In genomic region chr1:212477014-212477679, GRCh38 we compare ENCODE assay signal across 8 cellular contexts. TPM values are rescaled to one million over a fixed set of nuclear protein-coding genes. Genes with fewer than 3 reads are reported as not detected.
DNase-seq lines count a peak whose midpoint lies in the region; ATAC-seq and TF ChIP-seq lines count a peak whose summit lies in the region.

No MANE protein-coding gene starts in this region.

- CTCF ChIA-PET in mammary epithelial cell (lab: Charles Lee; ENCODE audit: low non-redundant PET): interaction anchor here (0.5 to 1.2 kb wide), 7 partner anchors 13 to 488 kb away, joined by 3 to 6 read pairs (median 3); partner anchors contain the start of gene ATF3

- H3K4me1 ChIP-seq in mammary epithelial cell (ENCODE audit: insufficient read depth, low read length): no peaks in the 10 kb centered on the region

- no peak overlapping the region for H2AFZ ChIP-seq in mammary epithelial cell (ENCODE audit: low read depth, low read length)

- no peaks in the 10 kb centered on the region for H3K27me3 ChIP-seq in mammary epithelial cell (ENCODE audit: insufficient read depth, low read length)

- H4K20me1 ChIP-seq in mammary epithelial cell (ENCODE audit: insufficient read depth, low read length): no peaks in the 10 kb centered on the region

- H3K4me3 ChIP-seq in WI38 (ENCODE audit: low read depth, low read length) (no peak overlapping the region), mammary epithelial cell (replicated peaks in 1 of 3; ENCODE audit: insufficient read depth in 1 of 3, low read depth in 2 of 3, low read length in 3 of 3) (no peak overlapping the region)

- no peak overlapping the region for H3K9ac ChIP-seq in mammary epithelial cell (ENCODE audit: insufficient read depth, low read length)

- H3K79me2 ChIP-seq in mammary epithelial cell (ENCODE audit: insufficient read depth, low read length): no peaks in the 10 kb centered on the region

- in situ Hi-C loops in mammary epithelial cell (cut with MboI; ENCODE audit: low sequenced_read_pairs in 2 of 2): loop anchor here (10.0 to 25.0 kb wide), 2 partner anchors 148 to 510 kb away; a partner anchor contains a TSS

- no peak overlapping the region for H3K27ac ChIP-seq in mammary epithelial cell (ENCODE audit: insufficient read depth, low read depth, low read length)

- dilution Hi-C loops in mammary epithelial cell (cut with HindIII; ENCODE audit: low sequenced_read_pairs): no loop called here

- intact Hi-C loops in mammary epithelial cell (cut with micrococcal nuclease): loop anchor here (1.0 to 5.0 kb wide), 10 partner anchors 60 to 520 kb away; partner anchors contain the start of genes ATF3 and BATF3

- peak; percentile 93 for DNase-seq in Ammon's horn (ENCODE audit: low spot score)
- peak; percentile 58 for DNase-seq in NCI-H226
- DNase-seq in mammary epithelial cell: peak; percentile 75
- peak; percentile 82 for DNase-seq in iris pigment epithelial cell (ENCODE audit: low read depth)
- peak; percentile 54 to 76 for DNase-seq in stimulated activated CD4-positive, alpha-beta T cell treated with anti-CD3 and anti-CD28 coated beads, Interleukin-1b, Interleukin-23, amount 100 ng/mL, for 4 hours (ENCODE audit: low read depth in 2 of 2)

- H3K36me3 ChIP-seq in mammary epithelial cell (ENCODE audit: insufficient read depth, low read length): no peaks in the 10 kb centered on the region

- BruUV-seq in mammary epithelial cell (replicated peaks; lab: Mats Ljungman, UMichigan): no TSS peak

- H3K4me2 ChIP-seq in mammary epithelial cell (ENCODE audit: insufficient read depth, low read depth, low read length): no peak overlapping the region

- H3K9me3 ChIP-seq in mammary epithelial cell (replicated peaks; ENCODE audit: insufficient read depth, low read length): no peaks in the 10 kb centered on the region

- TF ChIP-seq CTCF in WI38 (IDR thresholded peaks at IDR 0.05; ENCODE audit: low read depth, low read length): peak; percentile 80
- peak; percentile 91 to 93 for TF ChIP-seq CTCF in mammary epithelial cell (conservative IDR thresholded peaks at IDR 0.05 in 1 of 2, IDR thresholded peaks at IDR 0.05 in 1 of 2; ENCODE audit: extremely low read depth in 1 of 2, insufficient read depth in 1 of 2, low read depth in 1 of 2, low read length in 2 of 2)

- WGBS in mammary epithelial cell (ENCODE audit: low coverage, missing lambda C conversion rate): 27% methylated on average over 11 of the region's 12 CpGs

- ATAC-seq in GM19025 (IDR thresholded peaks at IDR 0.05; ENCODE audit: low read depth, unreplicated experiment): peak; percentile 80
- ATAC-seq in HG03159 (IDR thresholded peaks at IDR 0.05; ENCODE audit: unreplicated experiment): peak; percentile 91

RNA-seq across cellular contexts. Expression of gene NENF, which starts 44.4 kb away (rescaled TPM):
- total RNA-seq in mammary epithelial cell: 10 to 100 TPM; 35.5 to 46.2 TPM
- 37.5 TPM for polyA plus RNA-seq in mammary epithelial cell
- 8.3 TPM for polyA minus RNA-seq in mammary epithelial cell
